1 cellular context compared by ENCODE assay signal in the genomic region with DNA sequence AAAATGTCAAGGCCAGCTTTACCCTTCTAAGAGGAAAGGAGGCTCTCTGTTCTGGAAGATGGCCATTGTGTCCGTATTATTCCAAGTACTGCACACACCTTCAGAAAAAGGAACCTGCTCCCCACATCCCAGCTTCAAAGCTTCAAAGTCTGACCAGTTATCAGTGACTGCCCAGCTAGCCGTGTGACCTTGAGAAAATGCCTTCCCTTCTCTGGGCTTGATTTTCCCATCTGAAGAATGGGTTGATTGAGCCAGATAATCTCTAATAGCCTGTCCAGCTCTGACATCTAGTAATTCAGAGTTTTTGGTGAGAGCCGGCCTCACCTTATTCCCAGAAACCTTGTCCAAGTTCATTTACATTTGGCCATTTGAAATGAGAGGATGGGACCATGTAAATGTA.
A peak's percentile ranks its signal among the peaks of the same experiment; 100 is the strongest.
TF ChIP-seq lines count a peak whose summit lies in the region.

No MANE protein-coding gene starts in this region.

TF ChIP-seq in K562, 482 proteins besides CTCF, POLR2A, EP300 and RAD21:
- 0 out of 2 replicates have a peak, but pooled peaks have one; percentile 38 for TF ChIP-seq SMARCA5 (IDR thresholded peaks at IDR 0.05)
- no peak for TF ChIP-seq RAD51 (IDR thresholded peaks at IDR 0.05; ENCODE audit: borderline replicate concordance, low read depth)
- TF ChIP-seq ADNP (tag; IDR thresholded peaks at IDR 0.05) = peak; percentile 66
- TF ChIP-seq ZNF589 (CRISPR knock-in tag; IDR thresholded peaks at IDR 0.05; ENCODE audit: low read depth) = no peak
- TF ChIP-seq, protein P1, sequence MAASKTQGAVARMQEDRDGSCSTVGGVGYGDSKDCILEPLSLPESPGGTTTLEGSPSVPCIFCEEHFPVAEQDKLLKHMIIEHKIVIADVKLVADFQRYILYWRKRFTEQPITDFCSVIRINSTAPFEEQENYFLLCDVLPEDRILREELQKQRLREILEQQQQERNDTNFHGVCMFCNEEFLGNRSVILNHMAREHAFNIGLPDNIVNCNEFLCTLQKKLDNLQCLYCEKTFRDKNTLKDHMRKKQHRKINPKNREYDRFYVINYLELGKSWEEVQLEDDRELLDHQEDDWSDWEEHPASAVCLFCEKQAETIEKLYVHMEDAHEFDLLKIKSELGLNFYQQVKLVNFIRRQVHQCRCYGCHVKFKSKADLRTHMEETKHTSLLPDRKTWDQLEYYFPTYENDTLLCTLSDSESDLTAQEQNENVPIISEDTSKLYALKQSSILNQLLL (CRISPR knock-in tag; IDR thresholded peaks at IDR 0.05; ENCODE audit: borderline replicate concordance) = no peak
- TF ChIP-seq KDM1A (IDR thresholded peaks at IDR 0.05) = peak; percentile 56 to 67; a peak in 3 of 4 replicates
- peak; percentile 86 for TF ChIP-seq RBM25 (IDR thresholded peaks at IDR 0.05; ENCODE audit: low read depth, low read length, severe bottlenecking)
- TF ChIP-seq, protein P2, sequence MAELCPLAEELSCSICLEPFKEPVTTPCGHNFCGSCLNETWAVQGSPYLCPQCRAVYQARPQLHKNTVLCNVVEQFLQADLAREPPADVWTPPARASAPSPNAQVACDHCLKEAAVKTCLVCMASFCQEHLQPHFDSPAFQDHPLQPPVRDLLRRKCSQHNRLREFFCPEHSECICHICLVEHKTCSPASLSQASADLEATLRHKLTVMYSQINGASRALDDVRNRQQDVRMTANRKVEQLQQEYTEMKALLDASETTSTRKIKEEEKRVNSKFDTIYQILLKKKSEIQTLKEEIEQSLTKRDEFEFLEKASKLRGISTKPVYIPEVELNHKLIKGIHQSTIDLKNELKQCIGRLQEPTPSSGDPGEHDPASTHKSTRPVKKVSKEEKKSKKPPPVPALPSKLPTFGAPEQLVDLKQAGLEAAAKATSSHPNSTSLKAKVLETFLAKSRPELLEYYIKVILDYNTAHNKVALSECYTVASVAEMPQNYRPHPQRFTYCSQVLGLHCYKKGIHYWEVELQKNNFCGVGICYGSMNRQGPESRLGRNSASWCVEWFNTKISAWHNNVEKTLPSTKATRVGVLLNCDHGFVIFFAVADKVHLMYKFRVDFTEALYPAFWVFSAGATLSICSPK (IDR thresholded peaks at IDR 0.05; ENCODE audit: borderline replicate concordance) = no peak
- TF ChIP-seq BCOR (IDR thresholded peaks at IDR 0.05) = peak; percentile 86
- TF ChIP-seq, protein P3, sequence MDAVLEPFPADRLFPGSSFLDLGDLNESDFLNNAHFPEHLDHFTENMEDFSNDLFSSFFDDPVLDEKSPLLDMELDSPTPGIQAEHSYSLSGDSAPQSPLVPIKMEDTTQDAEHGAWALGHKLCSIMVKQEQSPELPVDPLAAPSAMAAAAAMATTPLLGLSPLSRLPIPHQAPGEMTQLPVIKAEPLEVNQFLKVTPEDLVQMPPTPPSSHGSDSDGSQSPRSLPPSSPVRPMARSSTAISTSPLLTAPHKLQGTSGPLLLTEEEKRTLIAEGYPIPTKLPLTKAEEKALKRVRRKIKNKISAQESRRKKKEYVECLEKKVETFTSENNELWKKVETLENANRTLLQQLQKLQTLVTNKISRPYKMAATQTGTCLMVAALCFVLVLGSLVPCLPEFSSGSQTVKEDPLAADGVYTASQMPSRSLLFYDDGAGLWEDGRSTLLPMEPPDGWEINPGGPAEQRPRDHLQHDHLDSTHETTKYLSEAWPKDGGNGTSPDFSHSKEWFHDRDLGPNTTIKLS (IDR thresholded peaks at IDR 0.05; ENCODE audit: borderline replicate concordance, low read depth) = no peak
- TF ChIP-seq PHF21A (IDR thresholded peaks at IDR 0.05; ENCODE audit: borderline replicate concordance, low read depth) = no peak
- TF ChIP-seq ESRRA (IDR thresholded peaks at IDR 0.05; ENCODE audit: borderline replicate concordance, low read depth) = peak; percentile 84
- TF ChIP-seq RCOR1 (IDR thresholded peaks at IDR 0.05; ENCODE audit: borderline replicate concordance in 1 of 2, low read depth in 2 of 2, low read length in 2 of 2) = peak in 1 of 2 experiments; percentile 51; a peak in 1 of 4 replicates
- no peak for TF ChIP-seq COPS2 (conservative IDR thresholded peaks at IDR 0.05)
- no peak for TF ChIP-seq ZZZ3 (IDR thresholded peaks at IDR 0.05)
